In the genomic region with DNA sequence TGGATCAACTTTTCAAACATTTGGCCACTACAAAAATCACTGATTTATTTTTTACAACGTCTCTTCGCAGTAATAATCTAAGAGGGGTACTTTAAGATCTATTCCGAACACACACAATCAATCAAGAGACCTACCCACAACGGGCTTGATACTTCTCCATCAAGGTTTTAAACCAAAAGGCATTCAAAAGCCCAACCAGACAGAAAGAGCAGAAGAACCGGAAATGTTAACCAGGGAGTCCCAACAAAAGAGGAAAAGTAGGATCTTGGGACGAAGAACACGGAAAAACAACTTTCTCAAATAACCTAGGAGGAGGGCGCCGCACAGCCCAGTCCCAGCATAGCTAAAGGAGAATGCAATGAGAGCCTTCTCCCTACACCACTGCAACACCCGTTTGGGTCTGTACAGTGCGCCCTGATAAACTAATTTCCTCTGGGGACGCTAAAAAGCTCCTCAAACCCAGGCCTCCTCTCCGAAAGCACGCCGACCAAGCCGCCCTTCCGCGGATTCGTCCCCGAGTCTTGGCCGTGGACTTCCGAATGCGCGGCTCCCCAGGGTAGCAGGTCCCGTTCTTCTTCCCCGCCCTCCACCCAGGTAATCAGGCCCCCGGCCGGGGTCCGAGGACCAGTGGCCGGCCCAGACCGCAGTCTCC, we compare ENCODE assay signal across 6 cellular contexts. TPM values are rescaled to one million over a fixed set of nuclear protein-coding genes. Genes with fewer than 3 reads are reported as not detected.
DNase-seq lines count a peak whose midpoint lies in the region; ATAC-seq lines count a peak whose summit lies in the region.

No MANE protein-coding gene starts in this region.

- no peaks in the 10 kb centered on the region for H3K9me3 ChIP-seq in trophoblast cell (ENCODE audit: insufficient read depth, low read depth, low read length)

- peak overlapping the region; percentile 85 for H4K91ac ChIP-seq in trophoblast cell (ENCODE audit: low read depth, low read length)

- H3K9ac ChIP-seq in trophoblast cell (ENCODE audit: low read length) = peak overlapping the region; percentile 99

- peak overlapping the region; percentile 54 for H3K27ac ChIP-seq in trophoblast cell (ENCODE audit: low read depth, low read length)

- H2AFZ ChIP-seq in trophoblast cell (ENCODE audit: insufficient read depth, low read length, poor library complexity) = peak overlapping the region; percentile 77

- H3K79me2 ChIP-seq in trophoblast cell (ENCODE audit: control insufficient read depth, insufficient read depth, low read length, poor library complexity) = peaks cover 13% of the 10 kb centered on the region

- peaks cover 60% of the 10 kb centered on the region for H3K36me3 Mint-ChIP-seq in dendritic cell treated with granulocyte-macrophage colony-stimulating factor and Interleukin-4, amounts not matched to agents 40 ng/mL and 50 ng/mL, for 4 days (ENCODE audit: low read depth)

- ATAC-seq in GM19324 (IDR thresholded peaks at IDR 0.05; ENCODE audit: low FRiP score, unreplicated experiment) (peak; percentile 29), HG03520 (IDR thresholded peaks at IDR 0.05; ENCODE audit: unreplicated experiment) (peak; percentile 2)

- no peak overlapping the region for H3K23ac ChIP-seq in trophoblast cell (ENCODE audit: low read length)

- no peak overlapping the region for H2BK12ac ChIP-seq in trophoblast cell (ENCODE audit: low read length)

- H3K27ac Mint-ChIP-seq in dendritic cell treated with granulocyte-macrophage colony-stimulating factor and Interleukin-4, amounts not matched to agents 40 ng/mL and 50 ng/mL, for 4 days = peak overlapping the region; percentile 95

- peak overlapping the region; percentile 79 for H3K4me3 Mint-ChIP-seq in dendritic cell treated with granulocyte-macrophage colony-stimulating factor and Interleukin-4, amounts not matched to agents 40 ng/mL and 50 ng/mL, for 4 days

- intact Hi-C loops in dendritic cell treated with granulocyte-macrophage colony-stimulating factor and Interleukin-4, amounts not matched to agents 40 ng/mL and 50 ng/mL, for 4 days (cut with micrococcal nuclease) = loop anchor here (5.0 kb wide), 2 partner anchors 39 to 194 kb away; partner anchors contain the start of genes ACOT7 and ICMT

- DNase-seq in trophoblast cell (peak in 1 of 2 donors; percentile 12), NCI-H2029 treated with DMSO at 0.1 percent for 48 hours (lab: John Stamatoyannopoulos, UW) (no peak), NCI-H2227 (lab: John Stamatoyannopoulos, UW; ENCODE audit: unreplicated experiment) (no peak)

- H3K27me3 ChIP-seq in trophoblast cell (ENCODE audit: insufficient read depth, low read length) = no peaks in the 10 kb centered on the region

- peak overlapping the region; percentile 70 for H2BK5ac ChIP-seq in trophoblast cell (ENCODE audit: low read depth, low read length, poor library complexity)

- peak overlapping the region; percentile 100 for H3K4me3 ChIP-seq in trophoblast cell (ENCODE audit: low read depth, low read length)

- peak overlapping the region; percentile 12 for H2BK120ac ChIP-seq in trophoblast cell (ENCODE audit: insufficient read depth, low read length, poor library complexity)

- peaks cover 25 to 28% of the 10 kb centered on the region in 2 experiments for H3K36me3 ChIP-seq in trophoblast cell (ENCODE audit: control insufficient read depth in 1 of 2, insufficient read depth in 2 of 2, low read length in 2 of 2)

- H4K12ac ChIP-seq in trophoblast cell (ENCODE audit: low read depth, low read length) = peak overlapping the region; percentile 93

- peak overlapping the region; percentile 88 for H3K18ac ChIP-seq in trophoblast cell (ENCODE audit: low read length)

- H4K8ac ChIP-seq in trophoblast cell (ENCODE audit: low read depth, low read length) = peak overlapping the region; percentile 83

- no peaks in the 10 kb centered on the region for H3K9me3 Mint-ChIP-seq in dendritic cell treated with granulocyte-macrophage colony-stimulating factor and Interleukin-4, amounts not matched to agents 40 ng/mL and 50 ng/mL, for 4 days

- H3K4me1 ChIP-seq in trophoblast cell (ENCODE audit: control insufficient read depth in 1 of 2, insufficient read depth in 2 of 2, low read length in 2 of 2) = peaks cover 4 to 5% of the 10 kb centered on the region in 2 experiments

- H3K4me2 ChIP-seq in trophoblast cell (ENCODE audit: low read length) = peak overlapping the region; percentile 56

- peak overlapping the region; percentile 92 for H3K4ac ChIP-seq in trophoblast cell (ENCODE audit: low read depth, low read length)

- peaks cover 33% of the 10 kb centered on the region for H3K4me1 Mint-ChIP-seq in dendritic cell treated with granulocyte-macrophage colony-stimulating factor and Interleukin-4, amounts not matched to agents 40 ng/mL and 50 ng/mL, for 4 days (ENCODE audit: low read depth)

- peaks cover 12% of the 10 kb centered on the region for H3K79me1 ChIP-seq in trophoblast cell (ENCODE audit: low read length)

- H3K14ac ChIP-seq in trophoblast cell (ENCODE audit: low read length) = peak overlapping the region; percentile 96

- H3K27me3 Mint-ChIP-seq in dendritic cell treated with granulocyte-macrophage colony-stimulating factor and Interleukin-4, amounts not matched to agents 40 ng/mL and 50 ng/mL, for 4 days = peaks cover 20% of the 10 kb centered on the region

- peak overlapping the region; percentile 25 for H2AK5ac ChIP-seq in trophoblast cell (ENCODE audit: low read length)

- no CpG with 5 or more reads among the region's 31 CpGs for WGBS in trophoblast cell (ENCODE audit: extremely low coverage, insufficient coverage, insufficient read length)

RNA-seq across cellular contexts. Expression of gene RPL22, which starts 0.6 kb away (rescaled TPM):
- 730 and 785 TPM in 2 replicates for polyA plus RNA-seq in trophoblast cell (2013)

RNA-seq across cellular contexts. Expression of gene RNF207, which starts 7.1 kb away (rescaled TPM):
- 2.8 and 3.9 TPM in 2 replicates for polyA plus RNA-seq in trophoblast cell (2013)

RNA-seq across cellular contexts. Expression of gene CHD5, which starts 18.7 kb away (rescaled TPM):
- 0.10 and 0.19 TPM in 2 replicates for polyA plus RNA-seq in trophoblast cell (2013)

RNA-seq across cellular contexts. Expression of gene ICMT, which starts 37.0 kb away (rescaled TPM):
- 48.3 and 50.2 TPM in 2 replicates for polyA plus RNA-seq in trophoblast cell (2013)

RNA-seq across cellular contexts. Expression of gene HES3, which starts 45.2 kb away (rescaled TPM):
- polyA plus RNA-seq in trophoblast cell (2013) = not detected in 2 replicates
